ENCODE assay signal across 8 cellular contexts in genomic region chrX:48475774-48476577, GRCh38. TPM values are rescaled to one million over a fixed set of nuclear protein-coding genes. Genes with fewer than 3 reads are reported as not detected.
DNase-seq lines count a peak whose midpoint lies in the region; FAIRE-seq and TF ChIP-seq lines count a peak whose summit lies in the region.

FTSJ1 (plus strand) TSS chrX:48476199; CDS start chrX:48478048, 1,849 bp downstream.

- peak within 1 kb of the TSS; percentile 91 for H3K9ac ChIP-seq in SK-N-MC (ENCODE audit: insufficient read length)

- POLR2A ChIA-PET in HEK293T (lab: Yijun Ruan, JAX) = interaction anchor here (1.1 kb wide), 1 partner anchor 9 kb away, joined by 4 read pairs; no protein-coding TSS in a partner anchor

- CTCF ChIA-PET in HEK293T (lab: Yijun Ruan, JAX) = no interaction called here
- CTCF ChIA-PET in activated naive CD4-positive, alpha-beta T cell treated with anti-CD3 and anti-CD28 coated beads, Interleukin-2, amount 10 ng/mL, durations not matched to agents 7 days and 5 days (lab: Charles Lee) = no interaction called here

- H3K27ac ChIP-seq in SK-N-MC = peak within 1 kb of the TSS; percentile 92

- peaks cover 45% of the 10 kb centered on the region for H3K4me1 Mint-ChIP-seq in activated naive CD4-positive, alpha-beta T cell treated with anti-CD3 and anti-CD28 coated beads, Interleukin-2, amount 10 ng/mL, durations not matched to agents 7 days and 5 days

- H3K27me3 Mint-ChIP-seq in activated naive CD4-positive, alpha-beta T cell treated with anti-CD3 and anti-CD28 coated beads, Interleukin-2, amount 10 ng/mL, durations not matched to agents 7 days and 5 days = no peaks in the 10 kb centered on the region

- H3K9me3 ChIP-seq in SK-N-MC (ENCODE audit: low read depth, low read length) = no peaks in the 10 kb centered on the region

- DNase-seq in GF-D8 (lab: John Stamatoyannopoulos, UW) (peak; percentile 78), HEK293T (ENCODE audit: extremely low spot score) (peak; percentile 81), MV-4-11 (lab: John Stamatoyannopoulos, UW) (peak; percentile 92), SK-N-MC (ENCODE audit: low read depth, low spot score) (peak; percentile 73), frontal cortex (ENCODE audit: low spot score in 2 of 2) (peak; percentile 72 to 76), non-pigmented ciliary epithelial cell (ENCODE audit: low read depth) (peak; percentile 67), superior temporal gyrus (ENCODE audit: extremely low spot score) (peak; percentile 90)
- peak; percentile 94 for DNase-seq in activated naive CD4-positive, alpha-beta T cell treated with anti-CD3 and anti-CD28 coated beads, Interleukin-2, amount 10 ng/mL, durations not matched to agents 7 days and 5 days

- H3K36me3 ChIP-seq in SK-N-MC (ENCODE audit: insufficient read depth, low read length) = peaks cover under 1% of the 10 kb centered on the region; the same call in 1 of the 2 replicates

- H3K4me3 Mint-ChIP-seq in activated naive CD4-positive, alpha-beta T cell treated with anti-CD3 and anti-CD28 coated beads, Interleukin-2, amount 10 ng/mL, durations not matched to agents 7 days and 5 days = peak within 1 kb of the TSS; percentile 94

- FAIRE-seq in frontal cortex (lab: Jason Lieb, UNC) = no peak

- peak within 1 kb of the TSS; percentile 89 for H3K4me3 ChIP-seq in SK-N-MC

- H3K9me3 Mint-ChIP-seq in activated naive CD4-positive, alpha-beta T cell treated with anti-CD3 and anti-CD28 coated beads, Interleukin-2, amount 10 ng/mL, durations not matched to agents 7 days and 5 days = no peaks in the 10 kb centered on the region

- peaks cover 30% of the 10 kb centered on the region for H3K36me3 Mint-ChIP-seq in activated naive CD4-positive, alpha-beta T cell treated with anti-CD3 and anti-CD28 coated beads, Interleukin-2, amount 10 ng/mL, durations not matched to agents 7 days and 5 days

- H3K27ac Mint-ChIP-seq in activated naive CD4-positive, alpha-beta T cell treated with anti-CD3 and anti-CD28 coated beads, Interleukin-2, amount 10 ng/mL, durations not matched to agents 7 days and 5 days = peak within 1 kb of the TSS; percentile 97

TF ChIP-seq in HEK293T, 16 proteins besides CTCF, POLR2A, EP300 and RAD21:
- TF ChIP-seq HDGF (IDR thresholded peaks at IDR 0.05; ENCODE audit: borderline replicate concordance) = no peak
- no peak for TF ChIP-seq PKNOX1 (IDR thresholded peaks at IDR 0.05)
- TF ChIP-seq FOXM1 (IDR thresholded peaks at IDR 0.05; ENCODE audit: borderline replicate concordance) = no peak
- TF ChIP-seq SUZ12 (IDR thresholded peaks at IDR 0.05) = 0 out of 2 replicates have a peak, but pooled peaks have one; percentile 32
- peak; percentile 86 for TF ChIP-seq TARDBP (IDR thresholded peaks at IDR 0.05)
- peak; percentile 32; the same call in 1 of the 2 replicates for TF ChIP-seq ARNT (IDR thresholded peaks at IDR 0.05)
- TF ChIP-seq NFRKB (IDR thresholded peaks at IDR 0.05) = no peak
- no peak for TF ChIP-seq BHLHE40 (IDR thresholded peaks at IDR 0.05; ENCODE audit: borderline replicate concordance)
- TF ChIP-seq ELF4 (IDR thresholded peaks at IDR 0.05) = no peak
- TF ChIP-seq L3MBTL2 (conservative IDR thresholded peaks at IDR 0.05) = peak; percentile 78

RNA-seq across cellular contexts. Expression of gene FTSJ1, which starts in this region (rescaled TPM):
- total RNA-seq in frontal cortex = 36.3 TPM

Comparison
In these comparisons a context has a peak if more than half of its experiments do, and no peak if none do; other contexts are left out.
1. Peak in every context shown above with its lines: DNase-seq, H3K4me3 ChIP-seq and H3K27ac ChIP-seq.